17 cellular contexts compared by ENCODE assay signal in genomic region chr17:83086197-83086880, GRCh38. TPM values are rescaled to one million over a fixed set of nuclear protein-coding genes. Genes with fewer than 3 reads are reported as not detected.
DNase-seq lines count a peak whose midpoint lies in the region; ATAC-seq and TF ChIP-seq lines count a peak whose summit lies in the region.
"Had no signal": no experiment of that assay in that cellular context is flagged by ENCODE, and none has a peak within 500 bp of the region (broad histone marks: within the 10 kb centered on the region; RNA-seq: fewer than 3 reads in every experiment).

No MANE protein-coding gene starts in this region.

- H3K27me3 Mint-ChIP-seq in HFFc6 (ENCODE audit: insufficient read depth): peaks cover 11% of the 10 kb centered on the region
- no peaks in the 10 kb centered on the region for H3K27me3 Mint-ChIP-seq in central memory CD8-positive, alpha-beta T cell
- H3K27me3 Mint-ChIP-seq in neural progenitor cell (ENCODE audit: insufficient read depth, low read depth): peaks cover 12% of the 10 kb centered on the region
- H3K27me3 Mint-ChIP-seq in chondrocyte (ENCODE audit: low read depth): no peaks in the 10 kb centered on the region
- no peaks in the 10 kb centered on the region for H3K27me3 Mint-ChIP-seq in CD8-positive, alpha-beta T cell (ENCODE audit: low read depth)
- H3K27me3 Mint-ChIP-seq: stimulated activated naive B cell treated with anti-CD40 and anti-IgM and Interleukin-4, amounts not matched to agents 10 μg/mL and 1 μg/mL and 100 μg/mL, for 72 hours had no signal

- H3K27ac Mint-ChIP-seq in HFFc6: peak overlapping the region; percentile 97
- peak overlapping the region; percentile 25 for H3K27ac Mint-ChIP-seq in central memory CD8-positive, alpha-beta T cell (ENCODE audit: low read depth)
- H3K27ac Mint-ChIP-seq in neural progenitor cell: peak overlapping the region; percentile 43
- no peak overlapping the region for H3K27ac Mint-ChIP-seq in chondrocyte (ENCODE audit: unreplicated experiment)
- no peak overlapping the region for H3K27ac Mint-ChIP-seq in CD8-positive, alpha-beta T cell
- H3K27ac Mint-ChIP-seq: activated naive CD8-positive, alpha-beta T cell treated with anti-CD3 and anti-CD28 coated beads, Interleukin-2, amount 10 ng/mL, durations not matched to agents 7 days and 5 days; stimulated activated naive B cell treated with anti-CD40 and anti-IgM and Interleukin-4, amounts not matched to agents 10 μg/mL and 1 μg/mL and 100 μg/mL, for 72 hours had no signal

- H3K9me3 ChIP-seq in neural progenitor cell (ENCODE audit: low read depth): no peaks in the 10 kb centered on the region
- no peaks in the 10 kb centered on the region for H3K9me3 ChIP-seq in CD8-positive, alpha-beta T cell (ENCODE audit: low read length)
- H3K9me3 ChIP-seq: uterus had no signal

- H3K4me1 Mint-ChIP-seq in HFFc6 (ENCODE audit: low read depth) (peaks cover 47% of the 10 kb centered on the region), neural progenitor cell (peaks cover 32% of the 10 kb centered on the region), chondrocyte (ENCODE audit: low read depth) (peaks cover 55% of the 10 kb centered on the region)
- H3K4me1 Mint-ChIP-seq in central memory CD8-positive, alpha-beta T cell: peaks cover 36% of the 10 kb centered on the region
- peaks cover 35% of the 10 kb centered on the region for H3K4me1 Mint-ChIP-seq in CD8-positive, alpha-beta T cell (ENCODE audit: low read depth)

- H2AFZ ChIP-seq in ACC112 (ENCODE audit: low read length, unreplicated experiment): no peak overlapping the region
- no peak overlapping the region for H2AFZ ChIP-seq in neural progenitor cell (replicated peaks)

- no peaks in the 10 kb centered on the region for H3K9me3 Mint-ChIP-seq in HFFc6
- H3K9me3 Mint-ChIP-seq in central memory CD8-positive, alpha-beta T cell: no peaks in the 10 kb centered on the region
- no peaks in the 10 kb centered on the region for H3K9me3 Mint-ChIP-seq in neural progenitor cell
- no peaks in the 10 kb centered on the region for H3K9me3 Mint-ChIP-seq in chondrocyte (ENCODE audit: low read depth)
- H3K9me3 Mint-ChIP-seq in CD8-positive, alpha-beta T cell: no peaks in the 10 kb centered on the region
- H3K9me3 Mint-ChIP-seq: activated naive CD8-positive, alpha-beta T cell treated with anti-CD3 and anti-CD28 coated beads, Interleukin-2, amount 10 ng/mL, durations not matched to agents 7 days and 5 days; stimulated activated naive B cell treated with anti-CD40 and anti-IgM and Interleukin-4, amounts not matched to agents 10 μg/mL and 1 μg/mL and 100 μg/mL, for 72 hours had no signal

- H3K4me3 Mint-ChIP-seq in HFFc6 (peak overlapping the region; percentile 41), neural progenitor cell (no peak overlapping the region), chondrocyte (ENCODE audit: unreplicated experiment) (no peak overlapping the region)
- peak overlapping the region; percentile 18 for H3K4me3 Mint-ChIP-seq in central memory CD8-positive, alpha-beta T cell
- H3K4me3 Mint-ChIP-seq in CD8-positive, alpha-beta T cell: no peak overlapping the region
- H3K4me3 Mint-ChIP-seq: activated naive CD8-positive, alpha-beta T cell treated with anti-CD3 and anti-CD28 coated beads, Interleukin-2, amount 10 ng/mL, durations not matched to agents 7 days and 5 days; stimulated activated naive B cell treated with anti-CD40 and anti-IgM and Interleukin-4, amounts not matched to agents 10 μg/mL and 1 μg/mL and 100 μg/mL, for 72 hours had no signal

- intact Hi-C loops in CD8-positive, alpha-beta T cell (cut with DNase I, micrococcal nuclease): no loop called here

- POLR2A ChIA-PET in CD8-positive, alpha-beta T cell (lab: Charles Lee): no interaction called here

- H3K9ac ChIP-seq in neural progenitor cell: no peak overlapping the region

- no peak overlapping the region for H3K4me2 ChIP-seq in neural progenitor cell

- H3K79me2 ChIP-seq in ACC112 (ENCODE audit: control insufficient read depth, insufficient read depth, low read length, unreplicated experiment): peaks cover 71% of the 10 kb centered on the region
- no peaks in the 10 kb centered on the region for H3K79me2 ChIP-seq in neural progenitor cell (ENCODE audit: low read depth)

- no peaks in the 10 kb centered on the region for H3F3A ChIP-seq in neural progenitor cell (ENCODE audit: low read depth)

- H4K20me1 ChIP-seq in neural progenitor cell (ENCODE audit: low read depth): peaks cover 20% of the 10 kb centered on the region

- H3K4me3 ChIP-seq in ACC112 (ENCODE audit: low read depth, low read length) (no peak overlapping the region), neural progenitor cell (no peak overlapping the region)
- H3K4me3 ChIP-seq in CD8-positive, alpha-beta T cell (ENCODE audit: low read depth, low read length): no peak overlapping the region
- H3K4me3 ChIP-seq: uterus had no signal

- H3K4me1 ChIP-seq in ACC112 (ENCODE audit: control insufficient read depth, insufficient read depth, low read length, unreplicated experiment) (peaks cover 48% of the 10 kb centered on the region), neural progenitor cell (no peaks in the 10 kb centered on the region)
- peaks cover 39% of the 10 kb centered on the region for H3K4me1 ChIP-seq in CD8-positive, alpha-beta T cell (ENCODE audit: insufficient read depth, low read length)

- ATAC-seq in central memory CD8-positive, alpha-beta T cell (replicated peaks; ENCODE audit: extremely low read depth, poor library complexity, severe bottlenecking): no peak
- ATAC-seq in CD8-positive, alpha-beta T cell: no peak
- ATAC-seq: activated CD4-positive, CD25-positive, alpha-beta regulatory T cell treated with anti-CD3 and anti-CD28 coated beads, Interleukin-2, amount 50 U/mL, for 24 hours; stimulated activated naive B cell treated with anti-CD40 and anti-IgM and Interleukin-4, amounts not matched to agents 10 μg/mL and 1 μg/mL and 100 μg/mL, for 72 hours had no signal

- CTCF ChIA-PET in CD8-positive, alpha-beta T cell (lab: Charles Lee): no interaction called here

- H3K36me3 Mint-ChIP-seq in HFFc6 (ENCODE audit: low read depth): peaks cover 30% of the 10 kb centered on the region
- H3K36me3 Mint-ChIP-seq in central memory CD8-positive, alpha-beta T cell (ENCODE audit: insufficient read depth): peaks cover 51% of the 10 kb centered on the region
- peaks cover 16% of the 10 kb centered on the region for H3K36me3 Mint-ChIP-seq in neural progenitor cell
- H3K36me3 Mint-ChIP-seq in chondrocyte (ENCODE audit: low read depth): peaks cover 6% of the 10 kb centered on the region
- no peaks in the 10 kb centered on the region for H3K36me3 Mint-ChIP-seq in CD8-positive, alpha-beta T cell
- H3K36me3 Mint-ChIP-seq: activated naive CD8-positive, alpha-beta T cell treated with anti-CD3 and anti-CD28 coated beads, Interleukin-2, amount 10 ng/mL, durations not matched to agents 7 days and 5 days had no signal

- DNase-seq in HFFc6 (no peak), neural progenitor cell (ENCODE audit: low spot score) (no peak), chondrocyte (ENCODE audit: low spot score) (no peak), DMS153 treated with DMSO at 0.1 percent for 48 hours (lab: John Stamatoyannopoulos, UW; ENCODE audit: unreplicated experiment) (no peak), cortex of kidney (lab: John Stamatoyannopoulos, UW) (no peak)
- no peak for DNase-seq in central memory CD8-positive, alpha-beta T cell (ENCODE audit: low spot score in 2 of 2)
- no peak for DNase-seq in CD8-positive, alpha-beta T cell
- DNase-seq: activated naive CD8-positive, alpha-beta T cell treated with anti-CD3 and anti-CD28 coated beads, Interleukin-2, amount 10 ng/mL, durations not matched to agents 7 days and 5 days; Karpas-422; midbrain; NCI-H1105 treated with DMSO at 0.1 percent for 48 hours; NCI-H2171; occipital lobe; stimulated activated naive B cell treated with anti-CD40 and anti-IgM and Interleukin-4, amounts not matched to agents 10 μg/mL and 1 μg/mL and 100 μg/mL, for 72 hours; uterus had no signal

- H3K27me3 ChIP-seq in ACC112 (ENCODE audit: insufficient read depth, low read length) (no peaks in the 10 kb centered on the region), neural progenitor cell (peaks cover 24% of the 10 kb centered on the region)
- no peaks in the 10 kb centered on the region for H3K27me3 ChIP-seq in CD8-positive, alpha-beta T cell (ENCODE audit: insufficient read depth, low read length)
- H3K27me3 ChIP-seq: uterus had no signal

- H3K27ac ChIP-seq in ACC112 (ENCODE audit: low read depth, low read length) (peak overlapping the region; percentile 89; the same call in 1 of the 2 replicates), neural progenitor cell (no peak overlapping the region)
- H3K27ac ChIP-seq in CD8-positive, alpha-beta T cell (ENCODE audit: low read depth, low read length): no peak overlapping the region

- no peak for TF ChIP-seq CTCF in HFFc6 (IDR thresholded peaks at IDR 0.05)
- TF ChIP-seq CTCF in neural progenitor cell (IDR thresholded peaks at IDR 0.05): no peak
- no peak for TF ChIP-seq CTCF in chondrocyte (IDR thresholded peaks at IDR 0.05)
- no peak for TF ChIP-seq CTCF in CD8-positive, alpha-beta T cell (IDR thresholded peaks at IDR 0.05)

- peaks cover 6% of the 10 kb centered on the region; the same call in 1 of the 2 replicates for H3K36me3 ChIP-seq in ACC112 (ENCODE audit: insufficient read depth, low read length)
- no peaks in the 10 kb centered on the region for H3K36me3 ChIP-seq in neural progenitor cell
- H3K36me3 ChIP-seq in CD8-positive, alpha-beta T cell (ENCODE audit: insufficient read depth, low read length): no peaks in the 10 kb centered on the region
- H3K36me3 ChIP-seq: uterus had no signal

RNA-seq across cellular contexts. Expression of gene METRNL, which starts 6.9 kb away (rescaled TPM):
- 10 to 100 TPM; 54.4 to 96.7 (median 90.9) TPM for total RNA-seq in HFFc6 (2021; fragmentation: NEBNext Ultra II Directional; extraction: Animal tissue kit (Norgen Biotek cat#: 25700))
- total RNA-seq in neural progenitor cell (ENCODE audit: low replicate concordance) (3.6 and 12.9 TPM in 2 replicates), chondrocyte (63.8 to 79.4 TPM (median 64.7 TPM) in 3 replicates)
- total RNA-seq in CD8-positive, alpha-beta T cell: 100 to 1,000 TPM; 153 to 158 TPM

Comparison
In these comparisons a context has a peak if more than half of its experiments do, and no peak if none do; other contexts are left out.
1. H3K27ac Mint-ChIP-seq: peak in HFFc6 (single experiment), central memory CD8-positive, alpha-beta T cell (single experiment) and neural progenitor cell (single experiment); none in chondrocyte (single experiment) and CD8-positive, alpha-beta T cell (single experiment).
2. H3K4me3 Mint-ChIP-seq: peak in HFFc6 (single experiment) and central memory CD8-positive, alpha-beta T cell (single experiment); none in neural progenitor cell (single experiment), chondrocyte (single experiment) and CD8-positive, alpha-beta T cell (single experiment).